8 cellular contexts compared by ENCODE assay signal in the genomic region with DNA sequence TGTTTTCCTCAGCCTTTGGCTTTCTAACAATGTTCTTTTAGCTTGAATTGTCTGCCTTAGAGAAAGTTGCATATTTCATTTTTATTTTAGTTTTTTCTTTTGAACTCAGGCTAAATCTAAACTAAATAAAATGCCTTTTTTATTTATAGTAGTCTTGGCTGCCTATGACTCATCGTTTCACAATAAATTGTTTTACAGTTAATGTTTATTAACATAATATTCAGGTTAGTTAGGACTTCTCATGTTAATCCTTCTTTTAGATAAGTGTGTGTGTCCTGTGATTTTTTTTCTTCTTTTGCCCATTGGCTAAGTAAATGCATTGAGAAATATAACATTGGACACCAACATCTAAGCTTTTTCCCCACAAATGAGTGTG. TPM values are rescaled to one million over a fixed set of nuclear protein-coding genes. Genes with fewer than 3 reads are reported as not detected.
DNase-seq lines count a peak whose midpoint lies in the region; ATAC-seq and TF ChIP-seq lines count a peak whose summit lies in the region.

No MANE protein-coding gene starts in this region.

- POLR2A ChIA-PET in GM10248 (lab: Yijun Ruan, JAX): no interaction called here

- peak overlapping the region in 4 of 6 donors; percentile 26 to 98 (median 96) for H3K27ac Mint-ChIP-seq in naive B cell

- H2AFZ ChIP-seq in KMS-11 (ENCODE audit: low read depth) (no peak overlapping the region), mammary epithelial cell (ENCODE audit: low read depth, low read length) (no peak overlapping the region)

- H3K9me3 Mint-ChIP-seq in naive B cell: peaks cover 0 to 2% (median 0%) of the 10 kb centered on the region in 7 donors

- TF ChIP-seq CTCF in KMS-11 (conservative IDR thresholded peaks at IDR 0.05; ENCODE audit: low read depth, low read length) (no peak), mammary epithelial cell (conservative IDR thresholded peaks at IDR 0.05 in 1 of 2, IDR thresholded peaks at IDR 0.05 in 1 of 2; ENCODE audit: extremely low read depth in 1 of 2, insufficient read depth in 1 of 2, low read depth in 1 of 2, low read length in 2 of 2) (no peak), GM10248 (IDR thresholded peaks at IDR 0.05; ENCODE audit: control extremely low read depth, extremely low read depth, low read depth, missing control alignments) (no peak)

- in situ Hi-C loops in mammary epithelial cell (cut with MboI; ENCODE audit: low sequenced_read_pairs in 2 of 2): no loop called here

- peaks cover 5 to 27% (median 14%) of the 10 kb centered on the region in 3 donors for H3K4me1 Mint-ChIP-seq in naive B cell

- ATAC-seq in naive B cell (ENCODE audit: low read depth in 2 of 2) (no peak), left colon (no peak)

- DNase-seq in mammary epithelial cell (no peak), naive B cell (no peak), GM10248 (ENCODE audit: extremely low spot score) (no peak), left colon (no peak)
- DNase-seq in stimulated activated naive CD4-positive, alpha-beta T cell (lab: John Stamatoyannopoulos, UW): no peak
- no peak for DNase-seq in activated CD4-positive, alpha-beta T cell treated with anti-CD3 and anti-CD28 coated beads for 48 hours

- H3K36me3 ChIP-seq in BLaER1 (peaks cover 9% of the 10 kb centered on the region; the same call in 1 of the 2 replicates), KMS-11 (ENCODE audit: insufficient read depth) (no peaks in the 10 kb centered on the region), mammary epithelial cell (ENCODE audit: insufficient read depth, low read length) (no peaks in the 10 kb centered on the region)

- H3K27me3 ChIP-seq in BLaER1 (no peaks in the 10 kb centered on the region), KMS-11 (ENCODE audit: insufficient read depth, low read depth) (no peaks in the 10 kb centered on the region), mammary epithelial cell (ENCODE audit: insufficient read depth, low read length) (no peaks in the 10 kb centered on the region)

- H3K4me3 Mint-ChIP-seq in naive B cell: peak overlapping the region; percentile 91 to 100 (median 98)

- H3K36me3 Mint-ChIP-seq in naive B cell: peaks cover 3 to 8% of the 10 kb centered on the region in 2 donors

- H3K4me3 ChIP-seq in BLaER1: peak overlapping the region; percentile 86
- H3K4me3 ChIP-seq in KMS-11 (IDR thresholded peaks at IDR 0.05; ENCODE audit: insufficient read depth, low read depth, low read length): no peak overlapping the region
- peak overlapping the region; percentile 67 to 81 (median 70) for H3K4me3 ChIP-seq in mammary epithelial cell (replicated peaks in 1 of 3; ENCODE audit: insufficient read depth in 1 of 3, low read depth in 2 of 3, low read length in 3 of 3)

- intact Hi-C loops in mammary epithelial cell (cut with micrococcal nuclease) (loop anchor here (5.0 kb wide), 1 partner anchor 36 kb away; no protein-coding TSS in a partner anchor), left colon (cut with DNase I, micrococcal nuclease) (no loop called here)

- H3K9ac ChIP-seq in BLaER1 (peak overlapping the region; percentile 84; the same call in 1 of the 2 replicates), KMS-11 (peak overlapping the region; percentile 64; the same call in 1 of the 2 replicates), mammary epithelial cell (ENCODE audit: insufficient read depth, low read length) (peak overlapping the region; percentile 88)

- H3K79me2 ChIP-seq in KMS-11 (ENCODE audit: insufficient read depth, low read depth) (peaks cover 43% of the 10 kb centered on the region; the same call in 1 of the 2 replicates), mammary epithelial cell (ENCODE audit: insufficient read depth, low read length) (peaks cover 56% of the 10 kb centered on the region)

- H3K9me3 ChIP-seq in BLaER1 (peaks cover 23% of the 10 kb centered on the region; the same call in 1 of the 2 replicates), mammary epithelial cell (replicated peaks; ENCODE audit: insufficient read depth, low read length) (no peaks in the 10 kb centered on the region)

- BruUV-seq in mammary epithelial cell (replicated peaks; lab: Mats Ljungman, UMichigan): no TSS peak

- peak overlapping the region; percentile 69 for H3K4me2 ChIP-seq in BLaER1
- H3K4me2 ChIP-seq in KMS-11: peak overlapping the region; percentile 52
- H3K4me2 ChIP-seq in mammary epithelial cell (ENCODE audit: insufficient read depth, low read depth, low read length): peak overlapping the region; percentile 59

- H4K20me1 ChIP-seq in BLaER1 (peaks cover 34% of the 10 kb centered on the region), KMS-11 (ENCODE audit: insufficient read depth) (no peaks in the 10 kb centered on the region), mammary epithelial cell (ENCODE audit: insufficient read depth, low read length) (no peaks in the 10 kb centered on the region)

- CTCF ChIA-PET in mammary epithelial cell (lab: Charles Lee; ENCODE audit: low non-redundant PET) (no interaction called here), GM10248 (lab: Yijun Ruan, JAX) (interaction anchor here (2.0 kb wide), 1 partner anchor 12 kb away, joined by 4 read pairs; no protein-coding TSS in a partner anchor)

- WGBS in mammary epithelial cell (ENCODE audit: low coverage, missing lambda C conversion rate): 0% methylated on average over 1 of the region's 1 CpG

- H3K27ac ChIP-seq in BLaER1 (no peak overlapping the region), KMS-11 (no peak overlapping the region; the same call in 1 of the 2 replicates), mammary epithelial cell (ENCODE audit: insufficient read depth, low read depth, low read length) (peak overlapping the region; percentile 80)

- dilution Hi-C loops in mammary epithelial cell (cut with HindIII; ENCODE audit: low sequenced_read_pairs): no loop called here

- H3K4me1 ChIP-seq in BLaER1 (peaks cover 44% of the 10 kb centered on the region), KMS-11 (ENCODE audit: low read depth, poor library complexity, severe bottlenecking) (peaks cover 17% of the 10 kb centered on the region), mammary epithelial cell (ENCODE audit: insufficient read depth, low read length) (peaks cover 3% of the 10 kb centered on the region)

- H3K27me3 Mint-ChIP-seq in naive B cell: no peaks in the 10 kb centered on the region

RNA-seq across cellular contexts. Expression of a gene that starts 1.6 kb away (rescaled TPM):
- total RNA-seq in mammary epithelial cell (10 to 100 TPM; 12.8 to 27.2 TPM), left colon (10 to 100 TPM; 16.2 to 18.0 TPM)
- polyA plus RNA-seq in mammary epithelial cell (7.2 TPM), naive B cell (ENCODE audit: low read depth in 6 of 6) (10 to 100 TPM; 12.0 to 18.9 (median 16.9) TPM)
- polyA minus RNA-seq in mammary epithelial cell: 9.5 TPM
